In genomic region chrX:115459883-115460564, GRCh38 we compare ENCODE assay signal across 20 cellular contexts.
DNase-seq lines count a peak whose midpoint lies in the region; TF ChIP-seq lines count a peak whose summit lies in the region.
"Had no signal": no experiment of that assay in that cellular context is flagged by ENCODE, and none has a peak within 500 bp of the region (broad histone marks: within the 10 kb centered on the region; RNA-seq: fewer than 3 reads in every experiment).

No MANE protein-coding gene starts in this region.

- H3K4me3 Mint-ChIP-seq in HFFc6: peak overlapping the region; percentile 43
- H3K4me3 Mint-ChIP-seq: activated B cell treated with CpG ODN at 0.5 μM for 24 hours; activated T-helper 17 cell treated with anti-CD3 and anti-CD28 coated beads, Interleukin-2, amount 50 U/mL, for 72 hours; CD14-positive monocyte had no signal

- peak overlapping the region; percentile 52 to 57 for H3K27ac ChIP-seq in tibial artery
- H3K27ac ChIP-seq in esophagus squamous epithelium: peak overlapping the region in 2 of 4 donors; percentile 20 to 25
- H3K27ac ChIP-seq: hepatocyte had no signal

- H3K27me3 Mint-ChIP-seq in HFFc6 (ENCODE audit: insufficient read depth): no peaks in the 10 kb centered on the region
- H3K27me3 Mint-ChIP-seq: activated B cell treated with CpG ODN at 0.5 μM for 24 hours; activated T-helper 17 cell treated with anti-CD3 and anti-CD28 coated beads, Interleukin-2, amount 50 U/mL, for 72 hours had no signal

- H3K27ac Mint-ChIP-seq in HFFc6: peak overlapping the region; percentile 52
- H3K27ac Mint-ChIP-seq: activated B cell treated with CpG ODN at 0.5 μM for 24 hours; activated T-helper 17 cell treated with anti-CD3 and anti-CD28 coated beads, Interleukin-2, amount 50 U/mL, for 72 hours; CD14-positive monocyte had no signal

- intact Hi-C loops in tibial artery (cut with DNase I; ENCODE audit: low total_unique reads): no loop called here
- intact Hi-C loops in esophagus squamous epithelium (cut with DNase I): no loop called here

- H3K4me1 ChIP-seq in tibial artery (peaks cover 0 to 24% (median 3%) of the 10 kb centered on the region in 4 donors), esophagus squamous epithelium (peaks cover 0 to 9% (median 6%) of the 10 kb centered on the region in 3 donors)

- H3K9me3 Mint-ChIP-seq in HFFc6: no peaks in the 10 kb centered on the region
- H3K9me3 Mint-ChIP-seq: activated B cell treated with CpG ODN at 0.5 μM for 24 hours; activated T-helper 17 cell treated with anti-CD3 and anti-CD28 coated beads, Interleukin-2, amount 50 U/mL, for 72 hours had no signal

- H3K4me3 ChIP-seq in cardiac fibroblast (replicated peaks in 1 of 2; ENCODE audit: low read depth in 2 of 2, low read length in 2 of 2) (no peak overlapping the region), tibial artery (no peak overlapping the region), esophagus squamous epithelium (no peak overlapping the region)
- H3K4me3 ChIP-seq: coronary artery, hepatocyte had no signal

- no peaks in the 10 kb centered on the region for H3K36me3 Mint-ChIP-seq in HFFc6 (ENCODE audit: low read depth)
- H3K36me3 Mint-ChIP-seq: CD14-positive monocyte had no signal

- WGBS in esophagus squamous epithelium, 2 donors: 6 to 33% methylated on average over 1 of the region's 1 CpG

- H3K9me3 ChIP-seq in tibial artery (no peaks in the 10 kb centered on the region), esophagus squamous epithelium (no peaks in the 10 kb centered on the region)

- CTCF ChIA-PET in HEK293T (lab: Yijun Ruan, JAX): no interaction called here

- no peak for TF ChIP-seq POLR2A in esophagus squamous epithelium (IDR thresholded peaks at IDR 0.05)

- POLR2A ChIA-PET in HEK293T (lab: Yijun Ruan, JAX): no interaction called here

- peaks cover 20% of the 10 kb centered on the region for H3K4me1 Mint-ChIP-seq in HFFc6 (ENCODE audit: low read depth)
- H3K4me1 Mint-ChIP-seq: activated B cell treated with CpG ODN at 0.5 μM for 24 hours; activated T-helper 17 cell treated with anti-CD3 and anti-CD28 coated beads, Interleukin-2, amount 50 U/mL, for 72 hours; CD14-positive monocyte had no signal

- TF ChIP-seq CTCF in HFFc6 (IDR thresholded peaks at IDR 0.05) (no peak), cardiac fibroblast (IDR thresholded peaks at IDR 0.05; ENCODE audit: low read depth, low read length) (no peak), tibial artery (IDR thresholded peaks at IDR 0.05) (no peak), esophagus squamous epithelium (IDR thresholded peaks at IDR 0.05) (no peak)

- H3K36me3 ChIP-seq in tibial artery (no peaks in the 10 kb centered on the region), esophagus squamous epithelium (no peaks in the 10 kb centered on the region)

- DNase-seq in HFFc6: peak; percentile 7
- DNase-seq in cardiac fibroblast (ENCODE audit: low read depth in 2 of 2): peak; percentile 60
- DNase-seq in hepatic stellate cell (ENCODE audit: low spot score): peak; percentile 6
- DNase-seq in tibial artery: no peak
- no peak for DNase-seq in HEK293T (ENCODE audit: extremely low spot score)
- no peak for DNase-seq in SW480 (ENCODE audit: low spot score)
- no peak for DNase-seq in esophagus squamous epithelium (lab: John Stamatoyannopoulos, UW)
- DNase-seq: activated B cell treated with CpG ODN at 0.5 μM for 24 hours; erythroblast; Kasumi-1; kidney; midbrain; NCI-H1417; NK-92 treated with Interleukin-12 subunit alpha and Interleukin-12 subunit beta, amount 100 ng/mL, for 24 hours; stimulated activated CD4-positive, alpha-beta T cell treated with anti-CD3 and anti-CD28 coated beads, Interleukin-4, amount 100 ng/mL, for 1 hour; T-helper 2 cell had no signal

- H3K27me3 ChIP-seq in tibial artery (no peaks in the 10 kb centered on the region), esophagus squamous epithelium (no peaks in the 10 kb centered on the region)
- H3K27me3 ChIP-seq: hepatocyte had no signal

TF ChIP-seq in HEK293T, 16 proteins besides CTCF, POLR2A, EP300 and RAD21:
- no peak for TF ChIP-seq SUZ12 (IDR thresholded peaks at IDR 0.05)
- no peak for TF ChIP-seq CTBP1 (IDR thresholded peaks at IDR 0.05; ENCODE audit: borderline replicate concordance)
- TF ChIP-seq LEF1 (IDR thresholded peaks at IDR 0.05; ENCODE audit: borderline replicate concordance): no peak
- no peak for TF ChIP-seq SP1 (IDR thresholded peaks at IDR 0.05)
- TF ChIP-seq ELF4 (IDR thresholded peaks at IDR 0.05): no peak
- TF ChIP-seq FOXM1 (IDR thresholded peaks at IDR 0.05; ENCODE audit: borderline replicate concordance): no peak
- no peak for TF ChIP-seq ARNT (IDR thresholded peaks at IDR 0.05)
- TF ChIP-seq FOXK2 (IDR thresholded peaks at IDR 0.05): no peak
- TF ChIP-seq TARDBP (IDR thresholded peaks at IDR 0.05): no peak
- TF ChIP-seq BHLHE40 (IDR thresholded peaks at IDR 0.05; ENCODE audit: borderline replicate concordance): no peak
- no peak for TF ChIP-seq HDGF (IDR thresholded peaks at IDR 0.05; ENCODE audit: borderline replicate concordance)
- TF ChIP-seq PKNOX1 (IDR thresholded peaks at IDR 0.05): no peak
- no peak for TF ChIP-seq NFRKB (IDR thresholded peaks at IDR 0.05)
- no peak for TF ChIP-seq ZNF384 (IDR thresholded peaks at IDR 0.05)

Comparison
In these comparisons a context has a peak if more than half of its experiments do, and no peak if none do; other contexts are left out.
1. DNase-seq: peak in HFFc6 (single experiment), cardiac fibroblast (2 of 2) and hepatic stellate cell (single experiment); none in tibial artery (0 of 2), HEK293T (single experiment), SW480 (single experiment) and esophagus squamous epithelium (single experiment).